Comparison of ENCODE assay signal across 7 cellular contexts in genomic region chr9:137301086-137301947, GRCh38. TPM values are rescaled to one million over a fixed set of nuclear protein-coding genes. Genes with fewer than 3 reads are reported as not detected.
DNase-seq lines count a peak whose midpoint lies in the region; ATAC-seq and TF ChIP-seq lines count a peak whose summit lies in the region.

No MANE protein-coding gene starts in this region.

- TF ChIP-seq EP300 in sigmoid colon (IDR thresholded peaks at IDR 0.05) = no peak

- H3K9me3 ChIP-seq in right atrium auricular region = no peaks in the 10 kb centered on the region
- no peaks in the 10 kb centered on the region for H3K9me3 ChIP-seq in sigmoid colon

- intact Hi-C loops in sigmoid colon (cut with DNase I) = no loop called here

- TF ChIP-seq CTCF in NB4 (IDR thresholded peaks at IDR 0.05; ENCODE audit: low read depth, low read length) (no peak), right atrium auricular region (IDR thresholded peaks at IDR 0.05) (no peak), sigmoid colon (IDR thresholded peaks at IDR 0.05) (no peak)

- H3K4me1 ChIP-seq in right atrium auricular region (peaks cover 0 to 89% of the 10 kb centered on the region in 2 donors), sigmoid colon (peaks cover 0 to 57% (median 48%) of the 10 kb centered on the region in 4 donors)

- DNase-seq in EH (ENCODE audit: low read depth) = peak; percentile 47
- peak; percentile 64 for DNase-seq in NB4 (ENCODE audit: low read depth)
- peak; percentile 43 for DNase-seq in activated naive CD4-positive, alpha-beta T cell treated with anti-CD3 and anti-CD28 coated beads, Interleukin-2, amount 50 U/mL, for 16 hours
- no peak for DNase-seq in right atrium auricular region (ENCODE audit: low spot score)
- no peak for DNase-seq in sigmoid colon
- no peak for DNase-seq in superior temporal gyrus (ENCODE audit: extremely low spot score)

- WGBS in sigmoid colon, 2 donors = 1% methylated on average over 114 of the region's 114 CpGs

- TF ChIP-seq POLR2A in NB4 (IDR thresholded peaks at IDR 0.05; ENCODE audit: extremely low read depth, insufficient read length) = no peak
- no peak for TF ChIP-seq POLR2A in sigmoid colon (IDR thresholded peaks at IDR 0.05)

- H3K4me3 ChIP-seq in NB4 (ENCODE audit: low read depth, low read length) (peak overlapping the region; percentile 55), right atrium auricular region (peak overlapping the region; percentile 44 to 66), sigmoid colon (peak overlapping the region; percentile 14 to 44 (median 39))

- H3K36me3 ChIP-seq in right atrium auricular region (no peaks in the 10 kb centered on the region), sigmoid colon (no peaks in the 10 kb centered on the region)

- H3K27ac ChIP-seq in right atrium auricular region (peak overlapping the region; percentile 79 to 83), sigmoid colon (peak overlapping the region; percentile 60 to 70 (median 65))

- H3K27me3 ChIP-seq in right atrium auricular region (peaks cover 0 to 4% of the 10 kb centered on the region in 2 donors), sigmoid colon (peaks cover 74 to 94% (median 91%) of the 10 kb centered on the region in 3 donors)

- peak; percentile 2 for ATAC-seq in GM21423 (IDR thresholded peaks at IDR 0.05; ENCODE audit: unreplicated experiment)

RNA-seq across cellular contexts. Expression of gene NRARP, which starts 0.8 kb away (rescaled TPM):
- 10 to 100 TPM in 1 of 2 donors, 1 to 10 TPM in 1; 5.6 to 13.3 TPM for total RNA-seq in right atrium auricular region
- 1 to 10 TPM in 3 of 4 donors, not detected in 1; 1.8 to 2.9 (median 2.8) TPM for total RNA-seq in sigmoid colon
- 10 to 100 TPM; 20.4 to 24.7 (median 24.0) TPM for polyA plus RNA-seq in sigmoid colon

RNA-seq across cellular contexts. Expression of gene TOR4A, which starts 23.8 kb away (rescaled TPM):
- total RNA-seq in right atrium auricular region (10 to 100 TPM in 1 of 2 donors, 1 to 10 TPM in 1; 9.4 to 16.8 TPM), sigmoid colon (1 to 10 TPM; 3.8 to 4.3 (median 3.9) TPM)
- polyA plus RNA-seq in sigmoid colon = 10 to 100 TPM in 1 of 3 donors, 1 to 10 TPM in 2; 5.1 to 33.0 (median 6.6) TPM

RNA-seq across cellular contexts. Expression of gene NELFB, which starts 46.2 kb away (rescaled TPM):
- total RNA-seq in right atrium auricular region (10 to 100 TPM; 30.0 to 38.0 TPM), sigmoid colon (10 to 100 TPM; 24.7 to 36.5 (median 33.2) TPM)
- polyA plus RNA-seq in sigmoid colon = 10 to 100 TPM; 41.6 to 70.5 (median 45.0) TPM

RNA-seq across cellular contexts. Expression of gene STPG3, which starts 50.2 kb away (rescaled TPM):
- not detected for total RNA-seq in right atrium auricular region
- total RNA-seq in sigmoid colon = not detected
- not detected for polyA plus RNA-seq in sigmoid colon

Comparison
In these comparisons a context has a peak if more than half of its experiments do, and no peak if none do; other contexts are left out.
1. DNase-seq: peak in EH (single experiment), NB4 (single experiment) and activated naive CD4-positive, alpha-beta T cell treated with anti-CD3 and anti-CD28 coated beads, Interleukin-2, amount 50 U/mL, for 16 hours (single experiment); none in right atrium auricular region (single experiment), sigmoid colon (single experiment) and superior temporal gyrus (single experiment).
2. Peak in every context shown above with its lines, with median percentiles within 50 percentile points of each other: H3K4me3 ChIP-seq.